ENCODE assay signal across 1 cellular context in the genomic region with DNA sequence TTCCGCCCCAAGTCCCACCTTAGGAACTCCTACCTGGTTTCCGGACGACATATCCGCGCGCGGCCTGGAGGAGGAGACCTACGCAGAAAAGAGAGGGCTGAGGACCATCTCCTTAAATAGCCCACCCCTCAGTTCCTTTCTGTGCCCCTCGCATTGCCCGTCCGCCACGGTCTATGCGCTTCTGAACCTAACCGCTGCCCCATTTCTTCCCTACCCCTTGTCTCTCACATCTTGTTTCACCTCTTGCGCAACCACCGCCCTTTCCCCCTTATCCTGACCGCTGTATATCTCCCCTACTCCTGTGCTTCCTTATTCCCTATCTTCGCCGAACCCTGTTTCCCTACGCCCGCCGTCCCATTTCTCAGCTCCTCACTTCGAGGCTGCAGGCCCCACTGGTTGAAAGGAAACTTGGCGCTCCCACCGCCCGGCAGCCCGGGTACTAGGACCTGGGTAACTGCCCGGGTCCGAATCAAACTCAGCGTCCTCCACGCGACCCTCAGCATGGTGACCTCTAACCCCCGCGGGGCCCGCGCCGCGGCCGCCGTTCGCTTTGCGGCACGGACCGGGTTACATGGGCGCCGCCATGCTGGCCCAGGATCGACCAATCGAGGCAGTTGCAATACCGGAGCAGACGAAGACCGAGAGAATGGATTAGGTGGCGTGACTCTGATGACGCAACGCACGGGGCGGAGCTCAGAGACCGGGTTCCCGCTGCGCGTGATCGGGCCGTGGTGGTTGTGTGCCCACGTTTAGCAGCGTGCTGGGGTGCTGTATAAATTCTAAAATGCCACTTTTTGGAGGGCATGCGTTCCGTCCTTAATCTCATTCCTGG.
TF ChIP-seq lines count a peak whose summit lies in the region.

Gene MRPS15 (minus strand): TSS at position 612 of the 832 bp plus-strand sequence. CDS start 109 bp downstream, at position 503.

TF ChIP-seq in neural cell, 6 proteins besides CTCF, POLR2A, EP300 and RAD21 (continued from another document):
- TF ChIP-seq POLR2AphosphoS5 (IDR thresholded peaks at IDR 0.05) (peak; percentile 98), MXI1 (conservative IDR thresholded peaks at IDR 0.05; ENCODE audit: poor library complexity, severe bottlenecking) (peak; percentile 99), EZH2 (IDR thresholded peaks at IDR 0.05; ENCODE audit: borderline replicate concordance, insufficient read depth, low read length, poor library complexity, severe bottlenecking) (no peak), TAF1 (IDR thresholded peaks at IDR 0.05; ENCODE audit: low read depth) (peak; percentile 67), SMC3 (conservative IDR thresholded peaks at IDR 0.05; ENCODE audit: poor library complexity) (peak; percentile 14)
